In the genomic region with DNA sequence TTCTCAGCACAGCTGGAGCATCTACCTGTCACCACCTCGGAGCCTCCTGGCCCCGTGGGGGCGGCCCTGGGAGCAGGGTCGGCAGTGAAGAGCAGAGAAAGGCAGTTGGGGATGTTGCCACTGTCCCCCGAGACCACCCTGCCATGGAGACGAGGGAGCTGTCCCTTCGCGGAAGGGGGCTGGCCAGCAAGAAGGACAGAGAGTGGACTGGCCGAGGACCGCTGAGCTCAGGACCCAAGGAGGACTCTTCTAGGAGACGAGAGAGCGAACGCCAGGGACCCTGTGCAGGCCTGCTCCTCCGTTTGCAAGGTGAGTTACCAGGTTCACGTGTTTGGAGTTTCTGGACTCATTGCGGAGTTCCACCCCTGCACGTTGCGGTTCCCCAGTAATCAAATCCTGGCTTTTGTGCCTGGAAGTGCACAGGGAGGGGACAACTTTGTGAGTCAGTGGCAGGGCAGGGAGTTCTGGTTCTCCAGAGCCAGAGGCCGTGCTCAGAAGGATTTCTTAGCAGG, we compare ENCODE assay signal across 1 cellular context.
TF ChIP-seq lines count a peak whose summit lies in the region.

No MANE protein-coding gene starts in this region.

TF ChIP-seq in HCT116, 20 proteins besides CTCF, POLR2A, EP300 and RAD21 (continued from another document):
- TF ChIP-seq, protein P1, sequence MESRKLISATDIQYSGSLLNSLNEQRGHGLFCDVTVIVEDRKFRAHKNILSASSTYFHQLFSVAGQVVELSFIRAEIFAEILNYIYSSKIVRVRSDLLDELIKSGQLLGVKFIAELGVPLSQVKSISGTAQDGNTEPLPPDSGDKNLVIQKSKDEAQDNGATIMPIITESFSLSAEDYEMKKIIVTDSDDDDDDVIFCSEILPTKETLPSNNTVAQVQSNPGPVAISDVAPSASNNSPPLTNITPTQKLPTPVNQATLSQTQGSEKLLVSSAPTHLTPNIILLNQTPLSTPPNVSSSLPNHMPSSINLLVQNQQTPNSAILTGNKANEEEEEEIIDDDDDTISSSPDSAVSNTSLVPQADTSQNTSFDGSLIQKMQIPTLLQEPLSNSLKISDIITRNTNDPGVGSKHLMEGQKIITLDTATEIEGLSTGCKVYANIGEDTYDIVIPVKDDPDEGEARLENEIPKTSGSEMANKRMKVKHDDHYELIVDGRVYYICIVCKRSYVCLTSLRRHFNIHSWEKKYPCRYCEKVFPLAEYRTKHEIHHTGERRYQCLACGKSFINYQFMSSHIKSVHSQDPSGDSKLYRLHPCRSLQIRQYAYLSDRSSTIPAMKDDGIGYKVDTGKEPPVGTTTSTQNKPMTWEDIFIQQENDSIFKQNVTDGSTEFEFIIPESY (IDR thresholded peaks at IDR 0.05; ENCODE audit: extremely low read depth, insufficient replicate concordance, low read length): no peak
- no peak for TF ChIP-seq SRF (IDR thresholded peaks at IDR 0.05; ENCODE audit: low read depth)
- no peak for TF ChIP-seq EZH2 (IDR thresholded peaks at IDR 0.05)
- TF ChIP-seq ZFX (IDR thresholded peaks at IDR 0.05): no peak
- no peak for TF ChIP-seq CBX3 (IDR thresholded peaks at IDR 0.05; ENCODE audit: low read depth)
- TF ChIP-seq SP1 (IDR thresholded peaks at IDR 0.05; ENCODE audit: low read depth): no peak
- TF ChIP-seq FOSL1 (IDR thresholded peaks at IDR 0.05; ENCODE audit: low read depth): no peak
- no peak for TF ChIP-seq POLR2AphosphoS5 (IDR thresholded peaks at IDR 0.05; ENCODE audit: low read depth, low read length)
